2 cellular contexts compared by ENCODE assay signal in genomic region chr20:35992713-35993335, GRCh38.
TF ChIP-seq lines count a peak whose summit lies in the region.

No MANE protein-coding gene starts in this region.

TF ChIP-seq in HEK293T, 16 proteins besides CTCF, POLR2A, EP300 and RAD21:
- TF ChIP-seq ELF4 (IDR thresholded peaks at IDR 0.05) (no peak), SUZ12 (IDR thresholded peaks at IDR 0.05) (no peak), LEF1 (IDR thresholded peaks at IDR 0.05; ENCODE audit: borderline replicate concordance) (no peak), CTBP1 (IDR thresholded peaks at IDR 0.05; ENCODE audit: borderline replicate concordance) (no peak), FOXK2 (IDR thresholded peaks at IDR 0.05) (no peak), ZNF384 (IDR thresholded peaks at IDR 0.05) (no peak), BHLHE40 (IDR thresholded peaks at IDR 0.05; ENCODE audit: borderline replicate concordance) (no peak), TARDBP (IDR thresholded peaks at IDR 0.05) (no peak), PKNOX1 (IDR thresholded peaks at IDR 0.05) (no peak), NFRKB (IDR thresholded peaks at IDR 0.05) (no peak), FOXA1 (IDR thresholded peaks at IDR 0.05) (no peak), SP1 (IDR thresholded peaks at IDR 0.05) (no peak)

TF ChIP-seq in H1, 55 proteins besides CTCF, POLR2A, EP300 and RAD21:
- 0 out of 2 replicates have a peak, but pooled peaks have one; percentile 19 for TF ChIP-seq MAFK (IDR thresholded peaks at IDR 0.05; ENCODE audit: low read depth, low read length)
- no peak for TF ChIP-seq USF2 (IDR thresholded peaks at IDR 0.05; ENCODE audit: low read length)
